1 cellular context compared by ENCODE assay signal in the genomic region with DNA sequence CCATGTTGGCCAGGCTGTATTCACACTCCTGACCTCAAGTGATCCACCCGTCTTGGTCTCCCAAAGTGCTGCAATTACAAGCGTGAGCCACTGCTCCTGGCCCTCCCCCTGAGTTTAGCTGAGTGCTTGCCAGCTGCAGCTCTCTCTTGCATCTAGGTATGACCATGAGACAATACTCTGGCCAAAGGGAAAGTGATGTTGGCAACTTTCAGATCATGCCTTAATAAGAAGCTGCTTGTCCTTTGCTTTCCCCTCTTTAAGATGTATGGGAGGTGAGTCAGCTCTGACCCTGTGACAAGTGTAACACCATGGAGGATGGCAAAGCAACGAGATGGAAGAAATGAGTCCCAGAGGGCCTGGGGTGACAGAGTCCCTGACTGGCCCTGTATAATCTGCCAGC.
TF ChIP-seq lines count a peak whose summit lies in the region.

No MANE protein-coding gene starts in this region.

TF ChIP-seq in H1, 55 proteins besides CTCF, POLR2A, EP300 and RAD21:
- no peak for TF ChIP-seq SIX5 (IDR thresholded peaks at IDR 0.05; ENCODE audit: low read depth, low read length)
- TF ChIP-seq, protein P1, sequence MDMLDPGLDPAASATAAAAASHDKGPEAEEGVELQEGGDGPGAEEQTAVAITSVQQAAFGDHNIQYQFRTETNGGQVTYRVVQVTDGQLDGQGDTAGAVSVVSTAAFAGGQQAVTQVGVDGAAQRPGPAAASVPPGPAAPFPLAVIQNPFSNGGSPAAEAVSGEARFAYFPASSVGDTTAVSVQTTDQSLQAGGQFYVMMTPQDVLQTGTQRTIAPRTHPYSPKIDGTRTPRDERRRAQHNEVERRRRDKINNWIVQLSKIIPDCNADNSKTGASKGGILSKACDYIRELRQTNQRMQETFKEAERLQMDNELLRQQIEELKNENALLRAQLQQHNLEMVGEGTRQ (IDR thresholded peaks at IDR 0.05; ENCODE audit: low read length), result no peak
- no peak for TF ChIP-seq JUN (IDR thresholded peaks at IDR 0.05; ENCODE audit: low read depth, low read length)
